Comparison of ENCODE assay signal across 1 cellular context in the genomic region with DNA sequence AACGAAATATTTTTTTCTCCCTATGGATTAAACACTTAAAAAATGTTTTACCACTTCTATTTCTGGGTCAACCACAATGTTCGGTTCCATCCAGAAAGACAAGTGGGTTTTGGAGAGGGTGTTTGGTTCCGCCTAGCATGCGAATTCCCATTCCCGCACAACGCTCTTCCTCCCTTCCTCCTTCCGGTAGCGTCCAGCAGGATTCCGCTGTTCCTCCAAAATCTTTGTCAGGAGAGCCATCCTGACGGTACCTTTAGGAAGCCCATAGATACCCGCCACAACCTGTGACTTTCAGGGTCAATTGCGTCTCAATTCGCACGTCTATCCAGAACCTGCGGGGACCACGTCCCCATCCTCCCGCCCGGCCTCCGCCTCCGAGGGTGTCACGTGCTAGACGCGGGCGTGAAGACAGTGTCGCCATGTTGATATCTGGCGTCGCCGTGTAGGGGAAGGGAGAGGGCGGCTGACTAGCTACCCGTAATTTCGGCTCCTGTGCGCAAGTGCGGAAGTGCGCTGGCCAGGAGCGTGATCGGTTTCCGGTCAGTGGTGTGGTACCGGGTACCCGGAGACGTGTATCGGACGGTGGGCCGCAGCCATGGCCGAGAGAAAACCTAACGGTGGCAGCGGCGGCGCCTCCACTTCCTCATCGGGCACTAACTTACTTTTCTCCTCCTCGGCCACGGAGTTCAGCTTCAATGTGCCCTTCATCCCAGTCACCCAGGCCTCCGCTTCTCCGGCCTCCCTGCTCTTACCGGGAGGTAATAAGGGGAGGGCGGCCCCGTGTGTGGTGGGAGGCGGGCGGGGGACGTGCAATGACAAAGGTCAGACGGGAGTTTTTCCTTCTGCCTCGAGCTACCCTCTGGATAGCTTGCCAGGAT.
TF ChIP-seq lines count a peak whose summit lies in the region.

A gene (plus strand): TSS at position 543 of the 878 bp plus-strand sequence. CDS start 53 bp downstream, at position 596.

TF ChIP-seq in SK-N-SH, 30 proteins besides CTCF, POLR2A, EP300 and RAD21 (continued from another document):
- TF ChIP-seq, protein P1, sequence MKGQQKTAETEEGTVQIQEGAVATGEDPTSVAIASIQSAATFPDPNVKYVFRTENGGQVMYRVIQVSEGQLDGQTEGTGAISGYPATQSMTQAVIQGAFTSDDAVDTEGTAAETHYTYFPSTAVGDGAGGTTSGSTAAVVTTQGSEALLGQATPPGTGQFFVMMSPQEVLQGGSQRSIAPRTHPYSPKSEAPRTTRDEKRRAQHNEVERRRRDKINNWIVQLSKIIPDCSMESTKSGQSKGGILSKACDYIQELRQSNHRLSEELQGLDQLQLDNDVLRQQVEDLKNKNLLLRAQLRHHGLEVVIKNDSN (IDR thresholded peaks at IDR 0.05; ENCODE audit: borderline replicate concordance, low read depth), result peak; percentile 98
- TF ChIP-seq RFX5 (IDR thresholded peaks at IDR 0.05; ENCODE audit: low read length), result no peak
- TF ChIP-seq, protein P2, sequence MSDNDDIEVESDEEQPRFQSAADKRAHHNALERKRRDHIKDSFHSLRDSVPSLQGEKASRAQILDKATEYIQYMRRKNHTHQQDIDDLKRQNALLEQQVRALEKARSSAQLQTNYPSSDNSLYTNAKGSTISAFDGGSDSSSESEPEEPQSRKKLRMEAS (IDR thresholded peaks at IDR 0.05; ENCODE audit: low read depth), result peak; percentile 99
- TF ChIP-seq JUND (IDR thresholded peaks at IDR 0.05), result no peak
- TF ChIP-seq, protein P3, sequence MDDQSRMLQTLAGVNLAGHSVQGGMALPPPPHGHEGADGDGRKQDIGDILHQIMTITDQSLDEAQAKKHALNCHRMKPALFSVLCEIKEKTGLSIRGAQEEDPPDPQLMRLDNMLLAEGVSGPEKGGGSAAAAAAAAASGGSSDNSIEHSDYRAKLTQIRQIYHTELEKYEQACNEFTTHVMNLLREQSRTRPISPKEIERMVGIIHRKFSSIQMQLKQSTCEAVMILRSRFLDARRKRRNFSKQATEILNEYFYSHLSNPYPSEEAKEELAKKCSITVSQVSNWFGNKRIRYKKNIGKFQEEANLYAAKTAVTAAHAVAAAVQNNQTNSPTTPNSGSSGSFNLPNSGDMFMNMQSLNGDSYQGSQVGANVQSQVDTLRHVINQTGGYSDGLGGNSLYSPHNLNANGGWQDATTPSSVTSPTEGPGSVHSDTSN (IDR thresholded peaks at IDR 0.05), result no peak
- no peak for TF ChIP-seq FOSL2 (IDR thresholded peaks at IDR 0.05; ENCODE audit: borderline replicate concordance, low read depth)
- TF ChIP-seq MEF2A (IDR thresholded peaks at IDR 0.05; ENCODE audit: borderline replicate concordance, low read depth), result no peak
- TF ChIP-seq SIN3A (IDR thresholded peaks at IDR 0.05; ENCODE audit: borderline replicate concordance, low read depth, low read length), result peak; percentile 72; the same call in 1 of the 2 replicates
- no peak; the same call in 1 of the 2 replicates for TF ChIP-seq TAF1 (IDR thresholded peaks at IDR 0.05; ENCODE audit: borderline replicate concordance, low read depth, low read length)
- TF ChIP-seq CHD2 (IDR thresholded peaks at IDR 0.05; ENCODE audit: low read length, partially characterized antibody), result peak; percentile 88
- TF ChIP-seq TCF12 (IDR thresholded peaks at IDR 0.05), result no peak
- 0 out of 2 replicates have a peak, but pooled peaks have one; percentile 22 for TF ChIP-seq FOXJ3 (CRISPR knock-in tag; IDR thresholded peaks at IDR 0.05)
- TF ChIP-seq EZH2phosphoT487 (IDR thresholded peaks at IDR 0.05; ENCODE audit: borderline replicate concordance, low read depth), result no peak
- TF ChIP-seq, protein P4, sequence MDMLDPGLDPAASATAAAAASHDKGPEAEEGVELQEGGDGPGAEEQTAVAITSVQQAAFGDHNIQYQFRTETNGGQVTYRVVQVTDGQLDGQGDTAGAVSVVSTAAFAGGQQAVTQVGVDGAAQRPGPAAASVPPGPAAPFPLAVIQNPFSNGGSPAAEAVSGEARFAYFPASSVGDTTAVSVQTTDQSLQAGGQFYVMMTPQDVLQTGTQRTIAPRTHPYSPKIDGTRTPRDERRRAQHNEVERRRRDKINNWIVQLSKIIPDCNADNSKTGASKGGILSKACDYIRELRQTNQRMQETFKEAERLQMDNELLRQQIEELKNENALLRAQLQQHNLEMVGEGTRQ (IDR thresholded peaks at IDR 0.05; ENCODE audit: borderline replicate concordance, low read depth, low read length), result peak; percentile 75; the same call in 1 of the 2 replicates
- TF ChIP-seq GABPA (IDR thresholded peaks at IDR 0.05; ENCODE audit: low read depth), result peak; percentile 93
TF ChIP-seq in SK-N-SH: peak in this region for 14.
